In genomic region chr4:72489267-72489666, GRCh38 we compare ENCODE assay signal across 18 cellular contexts.
A peak's percentile ranks its signal among the peaks of the same experiment; 100 is the strongest.
DNase-seq lines count a peak whose midpoint lies in the region; TF ChIP-seq lines count a peak whose summit lies in the region.
"Had no signal": no experiment of that assay in that cellular context is flagged by ENCODE, and none has a peak within 500 bp of the region (broad histone marks: within the 10 kb centered on the region; RNA-seq: fewer than 3 reads in every experiment).

No MANE protein-coding gene starts in this region.

- H3K27me3 ChIP-seq in adipocyte (replicated peaks; ENCODE audit: control insufficient read depth, insufficient read depth, low read length) = no peaks in the 10 kb centered on the region
- H3K27me3 ChIP-seq: BLaER1 treated with 17β-estradiol and CSF1 and Interleukin-3, amounts not matched to agents 10 nM and 100 nM; spleen had no signal

- no peaks in the 10 kb centered on the region for H3K36me3 ChIP-seq in adipocyte (ENCODE audit: control insufficient read depth, insufficient read depth, low read length, severe bottlenecking)
- H3K36me3 ChIP-seq: BLaER1 treated with 17β-estradiol and CSF1 and Interleukin-3, amounts not matched to agents 10 nM and 100 nM; spleen; thoracic aorta had no signal

- DNase-seq in ELR (ENCODE audit: low read depth) = peak; percentile 40
- DNase-seq in adipocyte (ENCODE audit: low read depth) = peak; percentile 71
- DNase-seq in fibroblast of mammary gland (ENCODE audit: low read depth) = peak; percentile 42
- DNase-seq in stromal cell of bone marrow (ENCODE audit: low read depth) = peak; percentile 20
- DNase-seq in occipital lobe (lab: John Stamatoyannopoulos, UW) = no peak
- no peak for DNase-seq in inferior parietal cortex (ENCODE audit: extremely low spot score)
- no peak for DNase-seq in NCI-H69 (lab: John Stamatoyannopoulos, UW)
- DNase-seq: activated CD4-positive, CD25-positive, alpha-beta regulatory T cell; activated naive CD8-positive, alpha-beta T cell treated with anti-CD3 and anti-CD28 coated beads, Interleukin-2, amount 10 ng/mL, durations not matched to agents 7 days and 5 days; activated T-cell treated with anti-CD3 and anti-CD28 coated beads, Interleukin-2, amount 50 U/mL, for 72 hours; effector memory CD4-positive, alpha-beta T cell; naive thymus-derived CD8-positive, alpha-beta T cell; NK-92 treated with Interleukin-12 subunit alpha and Interleukin-12 subunit beta, amount 100 ng/mL, for 24 hours; SHP77; spleen; T-helper 17 cell had no signal

- no peak for TF ChIP-seq CTCF in fibroblast of mammary gland (conservative IDR thresholded peaks at IDR 0.05; ENCODE audit: control insufficient read depth, insufficient read depth, low read depth, low read length)

- H3K4me1 ChIP-seq in adipocyte (ENCODE audit: control insufficient read depth, insufficient read depth, low read length) = peaks cover 6% of the 10 kb centered on the region
- H3K4me1 ChIP-seq: BLaER1 treated with 17β-estradiol and CSF1 and Interleukin-3, amounts not matched to agents 10 nM and 100 nM; spleen had no signal

- no peaks in the 10 kb centered on the region for H3K9me3 ChIP-seq in adipocyte (ENCODE audit: control insufficient read depth, low read length)

- no peak overlapping the region for H3K4me3 ChIP-seq in adipocyte (ENCODE audit: low read length)
- no peak overlapping the region for H3K4me3 ChIP-seq in fibroblast of mammary gland (ENCODE audit: control insufficient read depth, low read depth, low read length)
- H3K4me3 ChIP-seq: BLaER1 treated with 17β-estradiol and CSF1 and Interleukin-3, amounts not matched to agents 10 nM and 100 nM; spleen; thoracic aorta had no signal

- H3K9ac ChIP-seq in adipocyte (ENCODE audit: low read length) = no peak overlapping the region
- H3K9ac ChIP-seq: BLaER1 treated with 17β-estradiol and CSF1 and Interleukin-3, amounts not matched to agents 10 nM and 100 nM had no signal

Comparison
In these comparisons a context has a peak if more than half of its experiments do, and no peak if none do; other contexts are left out.
1. DNase-seq: peak in ELR (single experiment), adipocyte (single experiment), fibroblast of mammary gland (single experiment) and stromal cell of bone marrow (single experiment); none in occipital lobe (single experiment), inferior parietal cortex (single experiment) and NCI-H69 (single experiment).